15 cellular contexts compared by ENCODE assay signal in genomic region chr10:44992070-44992731, GRCh38. TPM values are rescaled to one million over a fixed set of nuclear protein-coding genes. Genes with fewer than 3 reads are reported as not detected.
DNase-seq lines count a peak whose midpoint lies in the region; ATAC-seq and TF ChIP-seq lines count a peak whose summit lies in the region.
"Had no signal": no experiment of that assay in that cellular context is flagged by ENCODE, and none has a peak within 500 bp of the region (broad histone marks: within the 10 kb centered on the region; RNA-seq: fewer than 3 reads in every experiment).

No MANE protein-coding gene starts in this region.

- H3K4me1 ChIP-seq in DND-41 (ENCODE audit: insufficient read depth, low read length) (peaks cover 36% of the 10 kb centered on the region), sigmoid colon (peaks cover 0 to 48% (median 26%) of the 10 kb centered on the region in 4 donors)

- no peak for TF ChIP-seq EP300 in sigmoid colon (IDR thresholded peaks at IDR 0.05)

- no peak overlapping the region for H3K4me2 ChIP-seq in DND-41 (ENCODE audit: insufficient read depth, low read length)

- intact Hi-C loops in left colon (cut with DNase I, micrococcal nuclease) = no loop called here
- intact Hi-C loops in sigmoid colon (cut with DNase I) = no loop called here

- H3K27me3 ChIP-seq in DND-41 (ENCODE audit: insufficient read depth, low read length, poor library complexity) (no peaks in the 10 kb centered on the region), sigmoid colon (no peaks in the 10 kb centered on the region)
- H3K27me3 ChIP-seq: spleen had no signal

- no peak overlapping the region for H3K4me3 ChIP-seq in DND-41 (ENCODE audit: low read depth in 1 of 2, low read length in 2 of 2)
- no peak overlapping the region for H3K4me3 ChIP-seq in sigmoid colon
- H3K4me3 ChIP-seq: K562, spleen had no signal

- no peaks in the 10 kb centered on the region for H3K36me3 ChIP-seq in DND-41 (ENCODE audit: insufficient read depth, low read length)
- H3K36me3 ChIP-seq in sigmoid colon = peaks cover 0 to 47% (median 10%) of the 10 kb centered on the region in 4 donors

- H2AFZ ChIP-seq in DND-41 (ENCODE audit: low read depth, low read length) = no peak overlapping the region

- no peak overlapping the region; the same call in 1 of the 2 replicates for H3K27ac ChIP-seq in DND-41 (ENCODE audit: low read length)
- peak overlapping the region; percentile 79 for H3K27ac ChIP-seq in cingulate gyrus (ENCODE audit: low read depth, low read length)
- peak overlapping the region; percentile 27 to 54 (median 38) for H3K27ac ChIP-seq in sigmoid colon

- no peaks in the 10 kb centered on the region for H4K20me1 ChIP-seq in DND-41 (ENCODE audit: insufficient read depth, low read length)

- WGBS in sigmoid colon, 2 donors = 91% methylated on average over 11 of the region's 11 CpGs

- TF ChIP-seq CTCF in DND-41 (IDR thresholded peaks at IDR 0.05; ENCODE audit: borderline replicate concordance, extremely low read depth, low read length, poor library complexity, severe bottlenecking) (no peak), sigmoid colon (IDR thresholded peaks at IDR 0.05) (no peak)

- H3K79me2 ChIP-seq in DND-41 (ENCODE audit: insufficient read depth, low read length) = no peaks in the 10 kb centered on the region

- H3K9ac ChIP-seq in DND-41 (ENCODE audit: low read depth, low read length) = no peak overlapping the region

- no peak for TF ChIP-seq POLR2A in sigmoid colon (IDR thresholded peaks at IDR 0.05)

- H3K9me3 ChIP-seq in DND-41 (ENCODE audit: insufficient read depth, low read length, severe bottlenecking) (no peaks in the 10 kb centered on the region), sigmoid colon (no peaks in the 10 kb centered on the region)
- H3K9me3 ChIP-seq: spleen had no signal

- DNase-seq in DND-41 = peak; percentile 3
- peak; percentile 3 to 18 for DNase-seq in left colon
- DNase-seq in sigmoid colon = peak; percentile 66
- DNase-seq in EL = no peak
- no peak for DNase-seq in cortex of kidney (lab: John Stamatoyannopoulos, UW)
- no peak for DNase-seq in SW 1271 (lab: John Stamatoyannopoulos, UW)
- DNase-seq in A172 (ENCODE audit: low spot score) = no peak
- DNase-seq: activated CD4-positive, CD25-positive, alpha-beta regulatory T cell; activated naive CD4-positive, alpha-beta T cell treated with anti-CD3 and anti-CD28 coated beads, Interleukin-2, amount 10 ng/mL, durations not matched to agents 7 days and 5 days; activated T-cell treated with anti-CD3 and anti-CD28 coated beads for 4 hours; NCI-H226; spleen; stimulated activated naive CD4-positive, alpha-beta T cell treated with Interleukin-2 at 50 U/mL for 16 hours had no signal

- ATAC-seq in DND-41 (ENCODE audit: insufficient read depth, low read depth) (no peak), left colon (no peak)
- ATAC-seq: K562 had no signal

RNA-seq across cellular contexts. Expression of gene ZNF22, which starts 8.5 kb away (rescaled TPM):
- 10 to 100 TPM in 1 of 2 donors, 1 to 10 TPM in 1; 9.8 to 15.7 TPM for total RNA-seq in left colon
- total RNA-seq in sigmoid colon = 10 to 100 TPM; 18.3 to 29.9 (median 24.0) TPM
- polyA plus RNA-seq in sigmoid colon = 10 to 100 TPM; 12.9 to 16.8 (median 13.5) TPM
- total RNA-seq in A172 (2014; rRNA removed; shearing (Covaris generic)) = 7.0 and 7.9 TPM in 2 replicates

RNA-seq across cellular contexts. Expression of gene DEPP1, which starts 13.6 kb away (rescaled TPM):
- total RNA-seq in left colon (10 to 100 TPM; 13.4 to 17.1 TPM), sigmoid colon (100 to 1,000 TPM in 1 of 4 donors, 10 to 100 TPM in 3; 47.8 to 294 (median 54.7) TPM)
- polyA plus RNA-seq in sigmoid colon = 10 to 100 TPM; 16.0 to 58.3 (median 53.6) TPM
- 2.2 and 6.5 TPM in 2 replicates for total RNA-seq in A172 (2014; rRNA removed; shearing (Covaris generic))

RNA-seq across cellular contexts. Expression of gene RASSF4, which starts 32.6 kb away (rescaled TPM):
- total RNA-seq in left colon (10 to 100 TPM; 29.4 to 44.7 TPM), sigmoid colon (10 to 100 TPM; 23.2 to 61.7 (median 45.2) TPM)
- polyA plus RNA-seq in sigmoid colon = 10 to 100 TPM in 2 of 3 donors, 1 to 10 TPM in 1; 7.8 to 23.2 (median 13.6) TPM
- total RNA-seq in A172 (2014; rRNA removed; shearing (Covaris generic)) = 3.2 and 9.6 TPM in 2 replicates

Comparison
In these comparisons a context has a peak if more than half of its experiments do, and no peak if none do; other contexts are left out.
1. DNase-seq: peak in DND-41 (single experiment), left colon (2 of 2) and sigmoid colon (single experiment); none in EL (single experiment), cortex of kidney (single experiment), SW 1271 (0 of 2) and A172 (single experiment).